Comparison of ENCODE assay signal across 7 cellular contexts in the genomic region with DNA sequence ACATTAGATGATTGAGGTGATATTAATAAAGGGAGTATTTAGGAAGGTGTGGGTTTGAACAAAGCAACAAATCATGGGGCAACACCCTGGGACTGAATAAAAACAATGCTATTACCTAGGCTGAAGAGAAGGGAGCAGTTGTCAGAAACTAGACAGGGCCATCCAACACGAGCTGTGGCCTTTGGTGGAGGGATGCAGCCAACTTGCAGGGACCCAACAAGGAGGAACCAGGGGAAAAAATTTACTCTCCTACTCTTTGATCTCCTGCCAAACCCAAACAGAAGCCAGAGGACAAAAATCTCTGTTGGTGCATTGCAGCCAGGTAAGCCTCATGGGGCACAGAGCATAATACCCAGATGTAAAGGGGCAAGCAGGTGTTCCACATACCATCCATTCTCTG. TPM values are rescaled to one million over a fixed set of nuclear protein-coding genes. Genes with fewer than 3 reads are reported as not detected.
"Had no signal": no experiment of that assay in that cellular context is flagged by ENCODE, and none has a peak within 500 bp of the region (broad histone marks: within the 10 kb centered on the region; RNA-seq: fewer than 3 reads in every experiment).

No MANE protein-coding gene starts in this region.

- DNase-seq: GM23248, GOT3, H7, IMR-90 had no signal

- H3K36me3 ChIP-seq: HAP-1 had no signal

- H3K9me3 ChIP-seq: HAP-1 had no signal

- H2AFZ ChIP-seq: GM23248 had no signal

- H3K27ac ChIP-seq: GM23248 had no signal

- H3K4me3 ChIP-seq: GM23248, HAP-1 had no signal

RNA-seq across cellular contexts. Expression of a gene that starts 12.0 kb away (rescaled TPM):
- total RNA-seq: GM23248, H4, HT-29, IMR-90 had no signal
- polyA plus RNA-seq: IMR-90 had no signal

RNA-seq across cellular contexts. Expression of a gene that starts 18.9 kb away (rescaled TPM):
- total RNA-seq: GM23248, H4, H7, HT-29, IMR-90 had no signal
- polyA plus RNA-seq: GM23248, IMR-90 had no signal

RNA-seq across cellular contexts. Expression of a gene that starts 23.5 kb away (rescaled TPM):
- total RNA-seq: GM23248, H4, H7, HT-29, IMR-90 had no signal
- polyA plus RNA-seq: GM23248, IMR-90 had no signal
